Comparison of ENCODE assay signal across 1 cellular context in the genomic region with DNA sequence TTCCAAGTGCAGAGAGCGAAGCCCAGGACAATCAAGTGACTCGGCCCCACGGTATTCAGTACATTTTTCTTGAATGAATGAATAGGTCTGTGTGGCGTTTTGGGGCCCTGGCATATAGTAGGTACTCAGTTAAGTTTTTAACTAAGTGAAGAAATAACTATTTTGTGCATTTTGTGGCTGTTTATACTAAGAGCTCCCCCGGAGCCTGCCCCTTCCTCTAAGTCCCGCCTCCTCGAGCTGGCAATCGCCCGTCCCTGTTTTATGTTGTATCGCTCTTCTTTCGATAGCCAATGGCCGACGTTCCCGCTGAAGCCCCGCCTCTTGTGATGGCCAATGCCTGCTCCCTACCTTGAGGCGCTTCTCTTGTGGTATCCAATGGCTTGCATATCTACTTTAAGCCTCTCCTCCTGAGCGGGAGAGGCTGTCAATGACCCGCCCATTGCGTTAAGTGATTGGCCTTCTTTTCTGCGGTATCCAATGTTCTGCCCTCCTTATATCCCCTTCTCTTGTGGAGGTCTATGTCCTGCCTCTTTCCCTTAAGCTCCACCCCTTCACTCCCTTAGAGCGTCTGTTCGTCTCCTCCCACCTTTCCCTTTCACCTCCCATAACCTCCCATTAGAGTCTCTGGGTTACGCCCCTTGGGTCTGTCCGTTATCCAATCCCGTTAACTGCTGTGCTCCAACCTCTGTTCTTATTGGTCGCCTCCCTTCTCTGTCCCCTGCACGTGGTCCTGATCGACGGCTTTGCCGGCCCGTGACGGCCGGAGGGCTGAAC.
TF ChIP-seq lines count a peak whose summit lies in the region.

No MANE protein-coding gene starts in this region.

TF ChIP-seq in K562, 482 proteins besides CTCF, POLR2A, EP300 and RAD21 (continues in another document):
- TF ChIP-seq MGA (IDR thresholded peaks at IDR 0.05) = no peak
- TF ChIP-seq MAX (CRISPR knock-in tag; IDR thresholded peaks at IDR 0.05) = peak; percentile 82
- TF ChIP-seq E2F6 (IDR thresholded peaks at IDR 0.05; ENCODE audit: borderline replicate concordance in 1 of 2, extremely low read depth in 1 of 2, insufficient read depth in 1 of 2, insufficient read length in 1 of 2, low read depth in 1 of 2, low read length in 1 of 2, poor library complexity in 1 of 2, severe bottlenecking in 1 of 2) = peak; percentile 80 to 91
- peak; percentile 82 for TF ChIP-seq POLR2AphosphoS5 (IDR thresholded peaks at IDR 0.05; ENCODE audit: control insufficient read depth, insufficient read depth, low read depth, low read length)
- TF ChIP-seq NBN (IDR thresholded peaks at IDR 0.05; ENCODE audit: low read depth) = no peak
- peak; percentile 42; the same call in 1 of the 2 replicates for TF ChIP-seq MYC (IDR thresholded peaks at IDR 0.05; ENCODE audit: low read depth, low read length)
- no peak for TF ChIP-seq MYC (CRISPR knock-in tag; IDR thresholded peaks at IDR 0.05; ENCODE audit: borderline replicate concordance, low read depth)
- TF ChIP-seq, protein P1, sequence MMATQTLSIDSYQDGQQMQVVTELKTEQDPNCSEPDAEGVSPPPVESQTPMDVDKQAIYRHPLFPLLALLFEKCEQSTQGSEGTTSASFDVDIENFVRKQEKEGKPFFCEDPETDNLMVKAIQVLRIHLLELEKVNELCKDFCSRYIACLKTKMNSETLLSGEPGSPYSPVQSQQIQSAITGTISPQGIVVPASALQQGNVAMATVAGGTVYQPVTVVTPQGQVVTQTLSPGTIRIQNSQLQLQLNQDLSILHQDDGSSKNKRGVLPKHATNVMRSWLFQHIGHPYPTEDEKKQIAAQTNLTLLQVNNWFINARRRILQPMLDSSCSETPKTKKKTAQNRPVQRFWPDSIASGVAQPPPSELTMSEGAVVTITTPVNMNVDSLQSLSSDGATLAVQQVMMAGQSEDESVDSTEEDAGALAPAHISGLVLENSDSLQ (IDR thresholded peaks at IDR 0.05) = peak; percentile 100
- no peak for TF ChIP-seq TRIM25 (IDR thresholded peaks at IDR 0.05; ENCODE audit: borderline replicate concordance)
- TF ChIP-seq PRMT5 (CRISPR knock-in tag; IDR thresholded peaks at IDR 0.05) = no peak
- peak; percentile 75 for TF ChIP-seq RFX1 (IDR thresholded peaks at IDR 0.05)
- TF ChIP-seq SUPT5H (IDR thresholded peaks at IDR 0.05) = peak; percentile 73; the same call in 1 of the 2 replicates
- TF ChIP-seq CHCHD3 (CRISPR knock-in tag; IDR thresholded peaks at IDR 0.05) = peak; percentile 54; the same call in 1 of the 2 replicates
- TF ChIP-seq ZNF584 (CRISPR knock-in tag; IDR thresholded peaks at IDR 0.05; ENCODE audit: low read depth) = no peak
- TF ChIP-seq RBBP5 (IDR thresholded peaks at IDR 0.05; ENCODE audit: borderline replicate concordance, insufficient read depth, low read length, poor library complexity, severe bottlenecking) = peak; percentile 8
- peak; percentile 55 for TF ChIP-seq C11orf30 (IDR thresholded peaks at IDR 0.05; ENCODE audit: low read depth)
- no peak for TF ChIP-seq ZNF507 (tag; conservative IDR thresholded peaks at IDR 0.05)
- no peak for TF ChIP-seq TAF7 (tag; IDR thresholded peaks at IDR 0.05)
- peak; percentile 37 for TF ChIP-seq HCFC1 (IDR thresholded peaks at IDR 0.05; ENCODE audit: low read depth, low read length)
- TF ChIP-seq PHF8 (IDR thresholded peaks at IDR 0.05; ENCODE audit: borderline replicate concordance, low read length) = peak; percentile 67
- TF ChIP-seq, protein P2, sequence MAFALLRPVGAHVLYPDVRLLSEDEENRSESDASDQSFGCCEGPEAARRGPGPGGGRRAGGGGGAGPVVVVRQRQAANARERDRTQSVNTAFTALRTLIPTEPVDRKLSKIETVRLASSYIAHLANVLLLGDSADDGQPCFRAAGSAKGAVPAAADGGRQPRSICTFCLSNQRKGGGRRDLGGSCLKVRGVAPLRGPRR (CRISPR knock-in tag; IDR thresholded peaks at IDR 0.05) = no peak
- peak; percentile 91 for TF ChIP-seq TBP (optimal IDR thresholded peaks at IDR 0.05; ENCODE audit: low read depth, low read length)
- peak; percentile 65 for TF ChIP-seq ZBTB12 (CRISPR knock-in tag; IDR thresholded peaks at IDR 0.05)
- peak; percentile 69 for TF ChIP-seq PRDM10 (IDR thresholded peaks at IDR 0.05; ENCODE audit: partially characterized antibody)
- TF ChIP-seq CAMTA2 (CRISPR knock-in tag; conservative IDR thresholded peaks at IDR 0.05) = no peak
- TF ChIP-seq, protein P3, sequence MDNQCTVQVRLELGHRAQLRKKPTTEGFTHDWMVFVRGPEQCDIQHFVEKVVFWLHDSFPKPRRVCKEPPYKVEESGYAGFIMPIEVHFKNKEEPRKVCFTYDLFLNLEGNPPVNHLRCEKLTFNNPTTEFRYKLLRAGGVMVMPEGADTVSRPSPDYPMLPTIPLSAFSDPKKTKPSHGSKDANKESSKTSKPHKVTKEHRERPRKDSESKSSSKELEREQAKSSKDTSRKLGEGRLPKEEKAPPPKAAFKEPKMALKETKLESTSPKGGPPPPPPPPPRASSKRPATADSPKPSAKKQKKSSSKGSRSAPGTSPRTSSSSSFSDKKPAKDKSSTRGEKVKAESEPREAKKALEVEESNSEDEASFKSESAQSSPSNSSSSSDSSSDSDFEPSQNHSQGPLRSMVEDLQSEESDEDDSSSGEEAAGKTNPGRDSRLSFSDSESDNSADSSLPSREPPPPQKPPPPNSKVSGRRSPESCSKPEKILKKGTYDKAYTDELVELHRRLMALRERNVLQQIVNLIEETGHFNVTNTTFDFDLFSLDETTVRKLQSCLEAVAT (IDR thresholded peaks at IDR 0.05) = peak in 1 of 2 experiments; percentile 99; a peak in 2 of 4 replicates
- no peak for TF ChIP-seq PCBP2 (IDR thresholded peaks at IDR 0.05; ENCODE audit: low read depth, low read length, poor library complexity, severe bottlenecking)
